In genomic region chr12:53444593-53445325, GRCh38 we compare ENCODE assay signal across 12 cellular contexts. TPM values are rescaled to one million over a fixed set of nuclear protein-coding genes. Genes with fewer than 3 reads are reported as not detected.
A peak's percentile ranks its signal among the peaks of the same experiment; 100 is the strongest.
DNase-seq lines count a peak whose midpoint lies in the region; ATAC-seq and TF ChIP-seq lines count a peak whose summit lies in the region.
"Not testable (repeated sequence)": the region's sequence is repeated elsewhere in the genome, so short reads cannot be mapped to it uniquely, and the experiment has no call there.
"Had no signal": no experiment of that assay in that cellular context is flagged by ENCODE, and none has a peak within 500 bp of the region (broad histone marks: within the 10 kb centered on the region; RNA-seq: fewer than 3 reads in every experiment).

No MANE protein-coding gene starts in this region.

- WGBS in stomach, 5 donors = 79 to 89% (median 81%) methylated on average over 11 of the region's 11 CpGs

- H3K27me3 Mint-ChIP-seq in CD4-positive, alpha-beta T cell; activated T-helper 17 cell treated with anti-CD3 and anti-CD28 coated beads, Interleukin-2, amount 50 U/mL, for 72 hours; chondrocyte (ENCODE audit: low read depth): not testable (repeated sequence)

- POLR2A ChIA-PET in CD4-positive, alpha-beta T cell (lab: Charles Lee); RWPE1 (lab: Yijun Ruan, JAX; ENCODE audit: low non-redundant PET): not testable (repeated sequence)

- intact Hi-C loops in CD4-positive, alpha-beta T cell (cut with DNase I, micrococcal nuclease) = loop anchor here in 1 of 2 experiments (5.0 kb wide), 1 partner anchor 62 kb away; the partner anchor contains the start of gene SP1
- intact Hi-C loops in stomach (cut with DNase I; ENCODE audit: low total_unique reads) = not testable (repeated sequence)

- not testable (repeated sequence) for H3K27me3 ChIP-seq in CD4-positive, alpha-beta T cell (ENCODE audit: control insufficient read depth, insufficient read depth, low read length); mucosa of stomach (ENCODE audit: control insufficient read depth, insufficient read depth, low read length); stomach

- peaks cover 18% of the 10 kb centered on the region for H3K4me1 ChIP-seq in mucosa of stomach (ENCODE audit: control insufficient read depth, insufficient read depth, low read length)
- peaks cover 27 to 49% (median 42%) of the 10 kb centered on the region in 4 donors for H3K4me1 ChIP-seq in stomach

- not testable (repeated sequence) for ATAC-seq in CD4-positive, alpha-beta T cell (ENCODE audit: poor library complexity); activated T-helper 17 cell treated with anti-CD3 and anti-CD28 coated beads, Interleukin-2, amount 50 U/mL, for 72 hours (replicated peaks)

- not testable (repeated sequence) for H3K27ac ChIP-seq in CD4-positive, alpha-beta T cell (ENCODE audit: low read depth, low read length)
- H3K27ac ChIP-seq in RWPE1 (peak overlapping the region; percentile 15; the same call in 1 of the 2 replicates), stomach (peak overlapping the region; percentile 61 to 96 (median 92))

- not testable (repeated sequence) for H3K9me3 ChIP-seq in CD4-positive, alpha-beta T cell (ENCODE audit: control insufficient read depth, low read length); mucosa of stomach (ENCODE audit: control insufficient read depth, low read length); stomach

- peaks cover 57% of the 10 kb centered on the region for H3K4me1 Mint-ChIP-seq in CD4-positive, alpha-beta T cell (ENCODE audit: low read depth)
- H3K4me1 Mint-ChIP-seq in activated T-helper 17 cell treated with anti-CD3 and anti-CD28 coated beads, Interleukin-2, amount 50 U/mL, for 72 hours = peaks cover 15% of the 10 kb centered on the region
- peaks cover 34% of the 10 kb centered on the region for H3K4me1 Mint-ChIP-seq in chondrocyte (ENCODE audit: low read depth)

- peak overlapping the region; percentile 24 for H3K27ac Mint-ChIP-seq in CD4-positive, alpha-beta T cell
- peak overlapping the region; percentile 17 for H3K27ac Mint-ChIP-seq in activated T-helper 17 cell treated with anti-CD3 and anti-CD28 coated beads, Interleukin-2, amount 50 U/mL, for 72 hours
- H3K27ac Mint-ChIP-seq in chondrocyte (ENCODE audit: unreplicated experiment) = peak overlapping the region; percentile 8

- H3K36me3 ChIP-seq in mucosa of stomach (ENCODE audit: control insufficient read depth, insufficient read depth, low read length) = not testable (repeated sequence)
- H3K36me3 ChIP-seq in stomach = peaks cover 14 to 56% (median 54%) of the 10 kb centered on the region in 4 donors

- not testable (repeated sequence) for TF ChIP-seq EP300 in stomach (IDR thresholded peaks at IDR 0.05)

- TF ChIP-seq POLR2A in stomach (IDR thresholded peaks at IDR 0.05) = not testable (repeated sequence)

- CTCF ChIA-PET in CD4-positive, alpha-beta T cell (lab: Charles Lee); RWPE1 (lab: Yijun Ruan, JAX): not testable (repeated sequence)

- H3K9ac ChIP-seq in mucosa of stomach (ENCODE audit: low read length) = peak overlapping the region; percentile 7

- peaks cover 68% of the 10 kb centered on the region for H3K36me3 Mint-ChIP-seq in CD4-positive, alpha-beta T cell (ENCODE audit: low read depth)
- H3K36me3 Mint-ChIP-seq in activated T-helper 17 cell treated with anti-CD3 and anti-CD28 coated beads, Interleukin-2, amount 50 U/mL, for 72 hours (ENCODE audit: low read depth) = peaks cover 79% of the 10 kb centered on the region
- peaks cover 11% of the 10 kb centered on the region for H3K36me3 Mint-ChIP-seq in chondrocyte (ENCODE audit: low read depth)

- peak overlapping the region; percentile 48 for H3K4me3 Mint-ChIP-seq in CD4-positive, alpha-beta T cell
- H3K4me3 Mint-ChIP-seq in activated T-helper 17 cell treated with anti-CD3 and anti-CD28 coated beads, Interleukin-2, amount 50 U/mL, for 72 hours = peak overlapping the region; percentile 97
- H3K4me3 Mint-ChIP-seq in chondrocyte (ENCODE audit: unreplicated experiment) = not testable (repeated sequence)

- DNase-seq in CD4-positive, alpha-beta T cell; RWPE1 (ENCODE audit: low spot score); chondrocyte (ENCODE audit: low spot score); stomach: not testable (repeated sequence)

- TF ChIP-seq CTCF in CD4-positive, alpha-beta T cell (IDR thresholded peaks at IDR 0.05); RWPE1 (conservative IDR thresholded peaks at IDR 0.05; ENCODE audit: low read depth); chondrocyte (IDR thresholded peaks at IDR 0.05); stomach (IDR thresholded peaks at IDR 0.05): not testable (repeated sequence)

- H3K4me3 ChIP-seq in mucosa of stomach (ENCODE audit: low read length) = not testable (repeated sequence)
- peak overlapping the region in 3 of 4 donors; percentile 16 to 69 (median 17) for H3K4me3 ChIP-seq in stomach

- not testable (repeated sequence) for H3K9me3 Mint-ChIP-seq in CD4-positive, alpha-beta T cell; activated T-helper 17 cell treated with anti-CD3 and anti-CD28 coated beads, Interleukin-2, amount 50 U/mL, for 72 hours; chondrocyte (ENCODE audit: low read depth)

RNA-seq across cellular contexts. Expression of gene PRR13, which starts 3.2 kb away (rescaled TPM):
- total RNA-seq in CD4-positive, alpha-beta T cell = 100 to 1,000 TPM; 133 to 142 TPM
- total RNA-seq in activated T-helper 17 cell treated with anti-CD3 and anti-CD28 coated beads, Interleukin-2, amount 50 U/mL, for 72 hours = 100 to 1,000 TPM; 193 to 216 TPM
- total RNA-seq in chondrocyte = 96.2 to 110 TPM (median 102 TPM) in 3 replicates
- 100 to 1,000 TPM in 3 of 5 donors, 10 to 100 TPM in 2; 44.3 to 194 (median 105) TPM for total RNA-seq in stomach
- 100 to 1,000 TPM; 194 to 437 (median 306) TPM for polyA plus RNA-seq in stomach

RNA-seq across cellular contexts. Expression of gene PCBP2, which starts 7.1 kb away (rescaled TPM):
- 1,000 to 10,000 TPM; 1,331 to 1,359 TPM for total RNA-seq in CD4-positive, alpha-beta T cell
- 100 to 1,000 TPM; 763 to 862 TPM for total RNA-seq in activated T-helper 17 cell treated with anti-CD3 and anti-CD28 coated beads, Interleukin-2, amount 50 U/mL, for 72 hours
- total RNA-seq in chondrocyte (601 to 638 TPM (median 611 TPM) in 3 replicates), stomach (100 to 1,000 TPM; 109 to 509 (median 431) TPM)
- polyA plus RNA-seq in stomach = 100 to 1,000 TPM; 407 to 714 (median 486) TPM

RNA-seq across cellular contexts. Expression of gene AMHR2, which starts 21.1 kb away (rescaled TPM):
- total RNA-seq in CD4-positive, alpha-beta T cell = not detected
- total RNA-seq in activated T-helper 17 cell treated with anti-CD3 and anti-CD28 coated beads, Interleukin-2, amount 50 U/mL, for 72 hours = not detected
- total RNA-seq in chondrocyte = not detected in 3 replicates
- not detected for total RNA-seq in stomach
- polyA plus RNA-seq in stomach = 1 to 10 TPM in 1 of 3 donors, under 1 TPM in 2; 0.23 to 1.8 (median 0.25) TPM
- total RNA-seq: esophagus mucosa, frontal cortex, myocyte, Right ventricle myocardium inferior, temporal lobe had no signal
- polyA plus RNA-seq: AG04450 had no signal

RNA-seq across cellular contexts. Expression of gene MAP3K12, which starts 54.5 kb away (rescaled TPM):
- 10 to 100 TPM; 12.6 to 15.2 TPM for total RNA-seq in CD4-positive, alpha-beta T cell
- 10 to 100 TPM; 18.2 to 20.4 TPM for total RNA-seq in activated T-helper 17 cell treated with anti-CD3 and anti-CD28 coated beads, Interleukin-2, amount 50 U/mL, for 72 hours
- total RNA-seq in chondrocyte (25.5 to 30.6 TPM (median 26.9 TPM) in 3 replicates), stomach (100 to 1,000 TPM in 1 of 5 donors, 10 to 100 TPM in 4; 13.2 to 279 (median 43.3) TPM)
- 1 to 10 TPM; 5.4 to 9.8 (median 6.0) TPM for polyA plus RNA-seq in stomach

RNA-seq across cellular contexts. Expression of gene TARBP2, which starts 56.3 kb away (rescaled TPM):
- 10 to 100 TPM; 21.7 to 22.4 TPM for total RNA-seq in CD4-positive, alpha-beta T cell
- total RNA-seq in activated T-helper 17 cell treated with anti-CD3 and anti-CD28 coated beads, Interleukin-2, amount 50 U/mL, for 72 hours = 10 to 100 TPM; 21.7 to 44.0 TPM
- total RNA-seq in chondrocyte (23.5 to 34.0 TPM (median 24.1 TPM) in 3 replicates), stomach (10 to 100 TPM in 4 of 5 donors, not detected in 1; 24.0 to 36.5 (median 32.0) TPM)
- 10 to 100 TPM; 22.6 to 32.7 (median 27.4) TPM for polyA plus RNA-seq in stomach
